ENCODE assay signal across 18 cellular contexts in genomic region chr12:27896419-27896990, GRCh38.
DNase-seq lines count a peak whose midpoint lies in the region; ATAC-seq and TF ChIP-seq lines count a peak whose summit lies in the region.
"Had no signal": no experiment of that assay in that cellular context is flagged by ENCODE, and none has a peak within 500 bp of the region (broad histone marks: within the 10 kb centered on the region; RNA-seq: fewer than 3 reads in every experiment).

No MANE protein-coding gene starts in this region.

- H3K36me3 ChIP-seq in OCI-LY1 (ENCODE audit: insufficient read depth, low read length): no peaks in the 10 kb centered on the region
- no peaks in the 10 kb centered on the region for H3K36me3 ChIP-seq in trophoblast cell (ENCODE audit: control insufficient read depth in 1 of 2, insufficient read depth in 2 of 2, low read length in 2 of 2)
- H3K36me3 ChIP-seq in Karpas-422 (ENCODE audit: insufficient read depth, low read length): no peaks in the 10 kb centered on the region
- no peaks in the 10 kb centered on the region for H3K36me3 ChIP-seq in sigmoid colon
- H3K36me3 ChIP-seq: SJSA1 had no signal

- no peak for TF ChIP-seq EP300 in sigmoid colon (IDR thresholded peaks at IDR 0.05)

- H3K9me2 ChIP-seq in OCI-LY1 (ENCODE audit: low read depth, low read length): no peaks in the 10 kb centered on the region
- H3K9me2 ChIP-seq in Karpas-422 (replicated peaks; ENCODE audit: insufficient read depth, low read length): no peaks in the 10 kb centered on the region

- H3K27me3 ChIP-seq in OCI-LY1 (ENCODE audit: insufficient read depth, low read length) (no peaks in the 10 kb centered on the region), trophoblast cell (ENCODE audit: insufficient read depth, low read length) (no peaks in the 10 kb centered on the region), Karpas-422 (ENCODE audit: low read length) (no peaks in the 10 kb centered on the region), sigmoid colon (no peaks in the 10 kb centered on the region)
- H3K27me3 ChIP-seq: SJSA1 had no signal

- no peaks in the 10 kb centered on the region for H3K9me3 ChIP-seq in OCI-LY1 (ENCODE audit: low read length)
- H3K9me3 ChIP-seq in trophoblast cell (ENCODE audit: insufficient read depth, low read depth, low read length): no peaks in the 10 kb centered on the region
- no peaks in the 10 kb centered on the region for H3K9me3 ChIP-seq in Karpas-422 (ENCODE audit: low read length)
- H3K9me3 ChIP-seq in sigmoid colon: no peaks in the 10 kb centered on the region
- H3K9me3 ChIP-seq: SJSA1 had no signal

- DNase-seq in activated CD4-positive, alpha-beta T cell treated with anti-CD3 and anti-CD28 coated beads, Interleukin-2, amount 10 ng/mL, durations not matched to agents 24 days and 14 days: peak; percentile 10
- no peak for DNase-seq in activated CD4-positive, alpha-beta T cell treated with anti-CD3 and anti-CD28 coated beads for 1 hour
- DNase-seq in trophoblast cell (peak in 1 of 2 donors; percentile 29), DMS153 (lab: John Stamatoyannopoulos, UW) (no peak), Karpas-422 (no peak), sigmoid colon (no peak)
- DNase-seq: CD8-positive, alpha-beta T cell; DMS79; NCI-H1436; NCI-H2029 treated with DMSO at 0.1 percent for 48 hours; NCI-H2171 treated with DMSO at 0.1 percent for 48 hours; NCI-H446 treated with DMSO at 0.1 percent for 48 hours; NCI-H774; SW 1271 had no signal

- H3K4me1 ChIP-seq in OCI-LY1 (ENCODE audit: insufficient read depth, low read length, severe bottlenecking) (peaks cover 39% of the 10 kb centered on the region), trophoblast cell (ENCODE audit: control insufficient read depth in 1 of 2, insufficient read depth in 2 of 2, low read length in 2 of 2) (peaks cover 4 to 7% of the 10 kb centered on the region in 2 experiments), Karpas-422 (ENCODE audit: low read length) (no peaks in the 10 kb centered on the region), sigmoid colon (no peaks in the 10 kb centered on the region)

- no peak overlapping the region for H2AK5ac ChIP-seq in trophoblast cell (ENCODE audit: low read length)

- H3F3A ChIP-seq in OCI-LY1 (ENCODE audit: insufficient read depth, low read length): no peaks in the 10 kb centered on the region

- H3K4me3 ChIP-seq in OCI-LY1 (ENCODE audit: low read depth, low read length, poor library complexity, severe bottlenecking) (no peak overlapping the region), trophoblast cell (ENCODE audit: low read depth, low read length) (no peak overlapping the region), Karpas-422 (ENCODE audit: low read length) (no peak overlapping the region), sigmoid colon (no peak overlapping the region)
- H3K4me3 ChIP-seq: SJSA1 had no signal

- H3K9ac ChIP-seq in OCI-LY1 (ENCODE audit: low read length): no peak overlapping the region
- no peak overlapping the region for H3K9ac ChIP-seq in trophoblast cell (ENCODE audit: low read length)
- H3K9ac ChIP-seq in Karpas-422 (ENCODE audit: low read length): no peak overlapping the region

- H3K27ac ChIP-seq in OCI-LY1 (ENCODE audit: low read depth, low read length, poor library complexity, severe bottlenecking) (peak overlapping the region; percentile 15), trophoblast cell (ENCODE audit: low read depth, low read length) (no peak overlapping the region), Karpas-422 (ENCODE audit: low read length) (no peak overlapping the region), sigmoid colon (no peak overlapping the region)
- H3K27ac ChIP-seq: 22Rv1, SJSA1 had no signal

- H3K79me2 ChIP-seq in OCI-LY1 (ENCODE audit: insufficient read depth, low read length): no peaks in the 10 kb centered on the region
- no peaks in the 10 kb centered on the region for H3K79me2 ChIP-seq in trophoblast cell (ENCODE audit: control insufficient read depth, insufficient read depth, low read length, poor library complexity)
- no peaks in the 10 kb centered on the region for H3K79me2 ChIP-seq in Karpas-422 (ENCODE audit: low read length)

- H2BK12ac ChIP-seq in trophoblast cell (ENCODE audit: low read length): peak overlapping the region; percentile 2

- H3K36me3 Mint-ChIP-seq in activated CD4-positive, alpha-beta T cell treated with anti-CD3 and anti-CD28 coated beads, Interleukin-2, amount 10 ng/mL, durations not matched to agents 24 days and 14 days (ENCODE audit: low read depth): no peaks in the 10 kb centered on the region
- H3K36me3 Mint-ChIP-seq: CD8-positive, alpha-beta T cell had no signal

- H3K9me3 Mint-ChIP-seq in activated CD4-positive, alpha-beta T cell treated with anti-CD3 and anti-CD28 coated beads, Interleukin-2, amount 10 ng/mL, durations not matched to agents 24 days and 14 days: no peaks in the 10 kb centered on the region
- H3K9me3 Mint-ChIP-seq: CD8-positive, alpha-beta T cell had no signal

- peaks cover 6% of the 10 kb centered on the region for H3K79me1 ChIP-seq in trophoblast cell (ENCODE audit: low read length)

- TF ChIP-seq CTCF in OCI-LY1 (IDR thresholded peaks at IDR 0.05; ENCODE audit: low read length) (no peak), sigmoid colon (IDR thresholded peaks at IDR 0.05) (no peak)

- H3K27me3 Mint-ChIP-seq in activated CD4-positive, alpha-beta T cell treated with anti-CD3 and anti-CD28 coated beads, Interleukin-2, amount 10 ng/mL, durations not matched to agents 24 days and 14 days: peaks cover 16% of the 10 kb centered on the region

- no CpG with 5 or more reads among the region's 3 CpGs for WGBS in trophoblast cell (ENCODE audit: extremely low coverage, insufficient coverage, insufficient read length)
- 79 to 85% methylated on average over 3 of the region's 3 CpGs for WGBS in sigmoid colon, 2 donors

- no peak overlapping the region for H3K23ac ChIP-seq in trophoblast cell (ENCODE audit: low read length)

- H4K91ac ChIP-seq in trophoblast cell (ENCODE audit: low read depth, low read length): no peak overlapping the region

- H4K20me1 ChIP-seq in OCI-LY1 (ENCODE audit: insufficient read depth, low read length) (no peaks in the 10 kb centered on the region), Karpas-422 (ENCODE audit: insufficient read depth, low read depth, low read length) (no peaks in the 10 kb centered on the region)

- H2AFZ ChIP-seq in OCI-LY1 (ENCODE audit: low read length) (peak overlapping the region; percentile 71; the same call in 1 of the 2 replicates), trophoblast cell (ENCODE audit: insufficient read depth, low read length, poor library complexity) (no peak overlapping the region), Karpas-422 (ENCODE audit: low read length) (no peak overlapping the region)

- no peak overlapping the region for H4K12ac ChIP-seq in trophoblast cell (ENCODE audit: low read depth, low read length)

- no peak for TF ChIP-seq POLR2A in sigmoid colon (IDR thresholded peaks at IDR 0.05)

- H4K8ac ChIP-seq in trophoblast cell (ENCODE audit: low read depth, low read length): no peak overlapping the region

- no peak overlapping the region for H3K27ac Mint-ChIP-seq in activated CD4-positive, alpha-beta T cell treated with anti-CD3 and anti-CD28 coated beads, Interleukin-2, amount 10 ng/mL, durations not matched to agents 24 days and 14 days
- H3K27ac Mint-ChIP-seq: CD8-positive, alpha-beta T cell had no signal

- H3K14ac ChIP-seq in trophoblast cell (ENCODE audit: low read length): no peak overlapping the region

- H2BK5ac ChIP-seq in trophoblast cell (ENCODE audit: low read depth, low read length, poor library complexity): no peak overlapping the region

- no peak overlapping the region for H3K4ac ChIP-seq in trophoblast cell (ENCODE audit: low read depth, low read length)

- no peak overlapping the region for H3K18ac ChIP-seq in trophoblast cell (ENCODE audit: low read length)

- H3K4me1 Mint-ChIP-seq in activated CD4-positive, alpha-beta T cell treated with anti-CD3 and anti-CD28 coated beads, Interleukin-2, amount 10 ng/mL, durations not matched to agents 24 days and 14 days: no peaks in the 10 kb centered on the region

- no peak overlapping the region for H3K4me2 ChIP-seq in OCI-LY1 (ENCODE audit: low read length)
- no peak overlapping the region for H3K4me2 ChIP-seq in trophoblast cell (ENCODE audit: low read length)
- no peak overlapping the region for H3K4me2 ChIP-seq in Karpas-422 (ENCODE audit: low read depth, low read length, poor library complexity, severe bottlenecking)

- ATAC-seq in GM18868 (IDR thresholded peaks at IDR 0.05; ENCODE audit: unreplicated experiment): peak; percentile 42
- ATAC-seq: CD8-positive, alpha-beta T cell had no signal

- intact Hi-C loops in activated CD4-positive, alpha-beta T cell treated with anti-CD3 and anti-CD28 coated beads, Interleukin-2, amount 10 ng/mL, durations not matched to agents 24 days and 14 days (cut with micrococcal nuclease): no loop called here
- intact Hi-C loops in sigmoid colon (cut with DNase I): no loop called here

- no peak overlapping the region for H2BK120ac ChIP-seq in trophoblast cell (ENCODE audit: insufficient read depth, low read length, poor library complexity)

- no peak overlapping the region for H3K4me3 Mint-ChIP-seq in activated CD4-positive, alpha-beta T cell treated with anti-CD3 and anti-CD28 coated beads, Interleukin-2, amount 10 ng/mL, durations not matched to agents 24 days and 14 days
- H3K4me3 Mint-ChIP-seq: CD8-positive, alpha-beta T cell had no signal
